ENCODE assay signal across 33 cellular contexts in genomic region chr6:96345501-96345900, GRCh38.
A peak's percentile ranks its signal among the peaks of the same experiment; 100 is the strongest.
DNase-seq lines count a peak whose midpoint lies in the region; ATAC-seq and TF ChIP-seq lines count a peak whose summit lies in the region.
"Had no signal": no experiment of that assay in that cellular context is flagged by ENCODE, and none has a peak within 500 bp of the region (broad histone marks: within the 10 kb centered on the region; RNA-seq: fewer than 3 reads in every experiment).

No MANE protein-coding gene starts in this region.

- no peaks in the 10 kb centered on the region for H3K36me3 ChIP-seq in GM23338 (ENCODE audit: insufficient read depth)
- H3K36me3 ChIP-seq: BE2C; BLaER1; BLaER1 treated with 17β-estradiol and CSF1 and Interleukin-3, amounts not matched to agents 10 nM and 100 nM had no signal

- H3K27me3 ChIP-seq in GM23338 (ENCODE audit: insufficient read depth), result no peaks in the 10 kb centered on the region
- H3K27me3 ChIP-seq: BE2C; BLaER1; BLaER1 treated with 17β-estradiol and CSF1 and Interleukin-3, amounts not matched to agents 10 nM and 100 nM had no signal

- no peak overlapping the region for H3K4me3 ChIP-seq in GM23338
- H3K4me3 ChIP-seq: A549; BLaER1; BLaER1 treated with 17β-estradiol and CSF1 and Interleukin-3, amounts not matched to agents 10 nM and 100 nM had no signal

- no peak overlapping the region for H3K27ac ChIP-seq in GM23338 (ENCODE audit: low read depth)
- H3K27ac ChIP-seq: 22Rv1; A549; BLaER1; BLaER1 treated with 17β-estradiol and CSF1 and Interleukin-3, amounts not matched to agents 10 nM and 100 nM; C4-2B had no signal

- no peaks in the 10 kb centered on the region for H3K9me2 ChIP-seq in GM23338 (ENCODE audit: insufficient read depth)

- H3F3A ChIP-seq in GM23338 (replicated peaks; ENCODE audit: low read depth), result no peaks in the 10 kb centered on the region

- H3K36me3 Mint-ChIP-seq in GM23338 (ENCODE audit: low read depth), result peaks cover 21% of the 10 kb centered on the region
- H3K36me3 Mint-ChIP-seq: CD14-positive monocyte; CD4-positive, alpha-beta memory T cell; CD4-positive, CD25-positive, alpha-beta regulatory T cell; CD8-positive, alpha-beta T cell had no signal

- H3K4me2 ChIP-seq in GM23338, result peak overlapping the region; percentile 22; the same call in 1 of the 2 replicates
- H3K4me2 ChIP-seq: A549; BLaER1; BLaER1 treated with 17β-estradiol and CSF1 and Interleukin-3, amounts not matched to agents 10 nM and 100 nM had no signal

- no peaks in the 10 kb centered on the region for H3K27me3 Mint-ChIP-seq in GM23338 (ENCODE audit: insufficient read depth, low read depth, poor library complexity)
- H3K27me3 Mint-ChIP-seq: B cell; CD4-positive, CD25-positive, alpha-beta regulatory T cell had no signal

- H3K4me3 Mint-ChIP-seq in GM23338, result no peak overlapping the region
- H3K4me3 Mint-ChIP-seq: B cell; CD14-positive monocyte; CD4-positive, alpha-beta T cell; CD4-positive, CD25-positive, alpha-beta regulatory T cell; CD8-positive, alpha-beta memory T cell; CD8-positive, alpha-beta T cell had no signal

- no peaks in the 10 kb centered on the region for H4K20me1 ChIP-seq in GM23338 (replicated peaks; ENCODE audit: insufficient read depth)
- H4K20me1 ChIP-seq: BLaER1; BLaER1 treated with 17β-estradiol and CSF1 and Interleukin-3, amounts not matched to agents 10 nM and 100 nM had no signal

- H3K27ac Mint-ChIP-seq in GM23338, result no peak overlapping the region
- H3K27ac Mint-ChIP-seq: B cell; CD14-positive monocyte; CD4-positive, alpha-beta memory T cell; CD4-positive, alpha-beta T cell; CD4-positive, CD25-positive, alpha-beta regulatory T cell; CD8-positive, alpha-beta memory T cell; CD8-positive, alpha-beta T cell had no signal

- H3K9me3 Mint-ChIP-seq in GM23338, result peaks cover 25% of the 10 kb centered on the region

- TF ChIP-seq CTCF in GM23338 (conservative IDR thresholded peaks at IDR 0.05; ENCODE audit: low read depth in 2 of 2), result no peak

- no peaks in the 10 kb centered on the region for H3K79me2 ChIP-seq in GM23338 (replicated peaks; ENCODE audit: insufficient read depth)

- peaks cover 15% of the 10 kb centered on the region; the same call in 2 of the 3 replicates for H3K4me1 Mint-ChIP-seq in GM23338
- H3K4me1 Mint-ChIP-seq: B cell; CD14-positive monocyte; CD4-positive, alpha-beta memory T cell; CD4-positive, CD25-positive, alpha-beta regulatory T cell; CD8-positive, alpha-beta memory T cell had no signal

- H3K4me1 ChIP-seq in GM23338 (ENCODE audit: insufficient read depth), result peaks cover 12% of the 10 kb centered on the region; the same call in 1 of the 2 replicates
- H3K4me1 ChIP-seq: A549; BE2C; BLaER1; BLaER1 treated with 17β-estradiol and CSF1 and Interleukin-3, amounts not matched to agents 10 nM and 100 nM; Caco-2 had no signal

- no peak overlapping the region for H2AFZ ChIP-seq in GM23338

- ATAC-seq in GM23338 (no peak), GM21423 (IDR thresholded peaks at IDR 0.05; ENCODE audit: unreplicated experiment) (no peak), HG03196 (IDR thresholded peaks at IDR 0.05; ENCODE audit: unreplicated experiment) (no peak)
- ATAC-seq: A549; CD8-positive, alpha-beta T cell had no signal

- DNase-seq in GM23338 (ENCODE audit: low spot score) (no peak), NCI-H526 (lab: John Stamatoyannopoulos, UW) (peak; percentile 78 to 89), NCI-H526 treated with DMSO at 0.1 percent for 48 hours (lab: John Stamatoyannopoulos, UW) (peak; percentile 82), Ammon's horn (ENCODE audit: low spot score) (no peak)
- DNase-seq: 8988T; ACHN; AML-193; BE2C; C1 segment of cervical spinal cord; Caco-2; Calu3; CD4-positive, alpha-beta memory T cell; CD4-positive, alpha-beta T cell; CD4-positive, CD25-positive, alpha-beta regulatory T cell; CD8-positive, alpha-beta memory T cell; CD8-positive, alpha-beta T cell; COR-L47; DMS 273 treated with DMSO at 0.1 percent for 48 hours; DMS153; DMS53; DMS79; DMS79 treated with DMSO at 0.1 percent for 48 hours; DND-41; EL had no signal

TF ChIP-seq in GM23338, 12 proteins besides CTCF, POLR2A, EP300 and RAD21 (continues in another document):
- TF ChIP-seq EZH2phosphoT487 (IDR thresholded peaks at IDR 0.05; ENCODE audit: unreplicated experiment), result no peak
- TF ChIP-seq ETS1 (IDR thresholded peaks at IDR 0.05), result no peak
- TF ChIP-seq REST (IDR thresholded peaks at IDR 0.05; ENCODE audit: unreplicated experiment), result no peak

Comparison
In these comparisons a context has a peak if more than half of its experiments do, and no peak if none do; other contexts are left out.
1. DNase-seq: peak in NCI-H526 (2 of 2) and NCI-H526 treated with DMSO at 0.1 percent for 48 hours (single experiment); none in GM23338 (single experiment) and Ammon's horn (single experiment).